In genomic region chrX:31323658-31324057, GRCh38 we compare ENCODE assay signal across 12 cellular contexts.
A peak's percentile ranks its signal among the peaks of the same experiment; 100 is the strongest.
DNase-seq lines count a peak whose midpoint lies in the region; ATAC-seq and TF ChIP-seq lines count a peak whose summit lies in the region.
"Had no signal": no experiment of that assay in that cellular context is flagged by ENCODE, and none has a peak within 500 bp of the region (broad histone marks: within the 10 kb centered on the region; RNA-seq: fewer than 3 reads in every experiment).

No MANE protein-coding gene starts in this region.

- intact Hi-C loops in activated naive CD4-positive, alpha-beta T cell treated with anti-CD3 and anti-CD28 coated beads for 36 hours (cut with micrococcal nuclease): no loop called here

- POLR2A ChIA-PET in HEK293 (lab: Yijun Ruan, JAX): interaction anchor here (1.0 kb wide), 1 partner anchor 33 kb away, joined by 3 read pairs; no protein-coding TSS in a partner anchor

- peaks cover 20% of the 10 kb centered on the region; the same call in 1 of the 2 replicates for H3K4me1 ChIP-seq in HEK293 (ENCODE audit: control insufficient read depth, insufficient read depth, low read length)
- H3K4me1 ChIP-seq: transverse colon had no signal

- H3K27me3 Mint-ChIP-seq in neural crest cell (ENCODE audit: low read depth): no peaks in the 10 kb centered on the region
- H3K27me3 Mint-ChIP-seq in activated naive CD4-positive, alpha-beta T cell treated with anti-CD3 and anti-CD28 coated beads for 36 hours (ENCODE audit: low read depth): no peaks in the 10 kb centered on the region
- H3K27me3 Mint-ChIP-seq: activated naive CD8-positive, alpha-beta T cell treated with anti-CD3 and anti-CD28 coated beads, Interleukin-2, amount 10 ng/mL, durations not matched to agents 7 days and 5 days had no signal

- TF ChIP-seq CTCF in HEK293 (tag by site-specific recombination; IDR thresholded peaks at IDR 0.05) (no peak), neural crest cell (conservative IDR thresholded peaks at IDR 0.05) (no peak)

- ATAC-seq in GM19035 (IDR thresholded peaks at IDR 0.05; ENCODE audit: unreplicated experiment): peak; percentile 95
- peak; percentile 94 for ATAC-seq in HG03457 (IDR thresholded peaks at IDR 0.05; ENCODE audit: unreplicated experiment)

- peaks cover 2% of the 10 kb centered on the region for H3K36me3 Mint-ChIP-seq in neural crest cell (ENCODE audit: low read depth)
- no peaks in the 10 kb centered on the region for H3K36me3 Mint-ChIP-seq in activated naive CD4-positive, alpha-beta T cell treated with anti-CD3 and anti-CD28 coated beads for 36 hours (ENCODE audit: low read depth)
- H3K36me3 Mint-ChIP-seq: activated naive CD8-positive, alpha-beta T cell treated with anti-CD3 and anti-CD28 coated beads, Interleukin-2, amount 10 ng/mL, durations not matched to agents 7 days and 5 days had no signal

- peak overlapping the region; percentile 26; the same call in 1 of the 2 replicates for H3K27ac ChIP-seq in HEK293 (ENCODE audit: extremely low read depth, low read depth, low read length)
- H3K27ac ChIP-seq: RWPE1, transverse colon had no signal

- H3K36me3 ChIP-seq in HEK293 (ENCODE audit: control insufficient read depth in 2 of 2, insufficient read depth in 1 of 2, low read length in 2 of 2): no peaks in the 10 kb centered on the region
- H3K36me3 ChIP-seq: transverse colon had no signal

- no peaks in the 10 kb centered on the region for H3K9me3 ChIP-seq in HEK293 (ENCODE audit: control insufficient read depth, insufficient read depth, low read depth, low read length)
- H3K9me3 ChIP-seq: transverse colon had no signal

- peak overlapping the region; percentile 35 for H3K27ac Mint-ChIP-seq in neural crest cell (ENCODE audit: unreplicated experiment)
- H3K27ac Mint-ChIP-seq in activated naive CD4-positive, alpha-beta T cell treated with anti-CD3 and anti-CD28 coated beads for 36 hours: no peak overlapping the region
- H3K27ac Mint-ChIP-seq: activated naive CD8-positive, alpha-beta T cell treated with anti-CD3 and anti-CD28 coated beads, Interleukin-2, amount 10 ng/mL, durations not matched to agents 7 days and 5 days had no signal

- H3K9me3 Mint-ChIP-seq in neural crest cell: peaks cover 11% of the 10 kb centered on the region
- H3K9me3 Mint-ChIP-seq in activated naive CD4-positive, alpha-beta T cell treated with anti-CD3 and anti-CD28 coated beads for 36 hours: no peaks in the 10 kb centered on the region
- H3K9me3 Mint-ChIP-seq: activated naive CD8-positive, alpha-beta T cell treated with anti-CD3 and anti-CD28 coated beads, Interleukin-2, amount 10 ng/mL, durations not matched to agents 7 days and 5 days had no signal

- H3K4me3 Mint-ChIP-seq in neural crest cell: no peak overlapping the region
- no peak overlapping the region for H3K4me3 Mint-ChIP-seq in activated naive CD4-positive, alpha-beta T cell treated with anti-CD3 and anti-CD28 coated beads for 36 hours
- H3K4me3 Mint-ChIP-seq: activated naive CD8-positive, alpha-beta T cell treated with anti-CD3 and anti-CD28 coated beads, Interleukin-2, amount 10 ng/mL, durations not matched to agents 7 days and 5 days had no signal

- no peak overlapping the region for H3K4me3 ChIP-seq in HEK293 (ENCODE audit: low read depth, low read length)
- H3K4me3 ChIP-seq: transverse colon had no signal

- CTCF ChIA-PET in HEK293 (lab: Yijun Ruan, JAX): interaction anchor here (0.8 to 1.2 kb wide), 3 partner anchors 14 to 102 kb away, joined by 3 read pairs; no protein-coding TSS in a partner anchor
- CTCF ChIA-PET in activated naive CD4-positive, alpha-beta T cell treated with anti-CD3 and anti-CD28 coated beads for 36 hours (lab: Charles Lee): interaction anchor here (0.6 kb wide), 1 partner anchor 10 kb away, joined by 4 read pairs; no protein-coding TSS in a partner anchor

- H3K4me1 Mint-ChIP-seq in neural crest cell: peaks cover 12% of the 10 kb centered on the region
- H3K4me1 Mint-ChIP-seq in activated naive CD4-positive, alpha-beta T cell treated with anti-CD3 and anti-CD28 coated beads for 36 hours (ENCODE audit: low read depth): no peaks in the 10 kb centered on the region
- H3K4me1 Mint-ChIP-seq: activated naive CD8-positive, alpha-beta T cell treated with anti-CD3 and anti-CD28 coated beads, Interleukin-2, amount 10 ng/mL, durations not matched to agents 7 days and 5 days had no signal

- DNase-seq in neural crest cell (ENCODE audit: low read depth, low spot score) (no peak), amygdala (lab: John Stamatoyannopoulos, UW) (no peak)
- DNase-seq in activated naive CD4-positive, alpha-beta T cell treated with anti-CD3 and anti-CD28 coated beads for 36 hours: no peak
- no peak for DNase-seq in effector CD8-positive, alpha-beta T cell (lab: John Stamatoyannopoulos, UW)
- DNase-seq: activated CD4-positive, CD25-positive, alpha-beta regulatory T cell treated with anti-CD3 and anti-CD28 coated beads, Interleukin-2, amount 50 U/mL, for 72 hours; activated naive CD8-positive, alpha-beta T cell treated with anti-CD3 and anti-CD28 coated beads, Interleukin-2, amount 10 ng/mL, durations not matched to agents 7 days and 5 days; stimulated activated CD4-positive, alpha-beta T cell treated with anti-CD3 and anti-CD28 coated beads, Interleukin-4, amount 100 ng/mL, for 1 hour; transverse colon had no signal

TF ChIP-seq in HEK293, 187 proteins besides CTCF, POLR2A, EP300 and RAD21:
- no peak for TF ChIP-seq PBX3 (CRISPR knock-in tag; IDR thresholded peaks at IDR 0.05)
- peak; percentile 48; the same call in 1 of the 2 replicates for TF ChIP-seq TCF7L2 (IDR thresholded peaks at IDR 0.05; ENCODE audit: borderline replicate concordance, low read depth, low read length)
